Comparison of ENCODE assay signal across 18 cellular contexts in the genomic region with DNA sequence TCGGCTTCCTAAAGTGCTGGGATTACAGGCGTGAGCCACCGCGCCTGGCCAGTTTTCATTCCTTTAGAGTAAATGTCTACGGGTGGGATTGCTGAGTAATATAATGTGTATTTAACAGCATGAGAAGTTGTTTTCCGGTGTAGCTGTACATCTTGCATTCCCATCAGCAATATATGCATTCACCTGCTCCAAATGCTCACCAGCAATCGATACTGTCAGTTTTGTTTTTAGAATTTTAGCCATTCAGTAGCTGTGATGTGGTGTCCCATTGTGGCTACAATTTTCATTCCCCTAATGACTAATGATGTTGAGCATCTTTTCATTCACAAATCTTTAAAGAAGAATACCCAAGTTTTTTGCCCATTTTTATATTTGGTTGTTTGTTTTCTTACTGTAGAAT.
DNase-seq lines count a peak whose midpoint lies in the region; ATAC-seq and TF ChIP-seq lines count a peak whose summit lies in the region.
"Had no signal": no experiment of that assay in that cellular context is flagged by ENCODE, and none has a peak within 500 bp of the region (broad histone marks: within the 10 kb centered on the region; RNA-seq: fewer than 3 reads in every experiment).

No MANE protein-coding gene starts in this region.

- H3K27me3 Mint-ChIP-seq in activated T-helper 17 cell treated with anti-CD3 and anti-CD28 coated beads, Interleukin-2, amount 50 U/mL, for 72 hours = peaks cover 30% of the 10 kb centered on the region
- H3K27me3 Mint-ChIP-seq in chondrocyte (ENCODE audit: low read depth) = peaks cover 25% of the 10 kb centered on the region

- H3K27ac Mint-ChIP-seq in activated T-helper 17 cell treated with anti-CD3 and anti-CD28 coated beads, Interleukin-2, amount 50 U/mL, for 72 hours = no peak overlapping the region
- no peak overlapping the region for H3K27ac Mint-ChIP-seq in chondrocyte (ENCODE audit: unreplicated experiment)

- H3K4me3 Mint-ChIP-seq in activated T-helper 17 cell treated with anti-CD3 and anti-CD28 coated beads, Interleukin-2, amount 50 U/mL, for 72 hours = no peak overlapping the region
- no peak overlapping the region for H3K4me3 Mint-ChIP-seq in chondrocyte (ENCODE audit: unreplicated experiment)

- in situ Hi-C loops in GM13977 (cut with MboI; ENCODE audit: low pct_unique_long_range_greater_than_20kb, low sequenced_read_pairs, unreplicated experiment) = no loop called here
- in situ Hi-C loops in G401 (cut with HindIII; ENCODE audit: low sequenced_read_pairs) = no loop called here
- in situ Hi-C loops in GM13976 (cut with MboI; ENCODE audit: low sequenced_read_pairs, unreplicated experiment) = no loop called here

- peak; percentile 72 for ATAC-seq in GM19035 (IDR thresholded peaks at IDR 0.05; ENCODE audit: unreplicated experiment)
- ATAC-seq in HG02852 (IDR thresholded peaks at IDR 0.05; ENCODE audit: unreplicated experiment) = peak; percentile 86
- ATAC-seq in activated T-helper 17 cell treated with anti-CD3 and anti-CD28 coated beads, Interleukin-2, amount 50 U/mL, for 72 hours (replicated peaks) = peak; percentile 76

- DNase-seq in GM13977 (ENCODE audit: low spot score) (peak; percentile 20), G401 (ENCODE audit: low spot score) (no peak), GM13976 (ENCODE audit: low spot score) (no peak), chondrocyte (ENCODE audit: low spot score) (no peak)
- DNase-seq: DMS 273 treated with DMSO at 0.1 percent for 48 hours, GF-D8, H7, IMR-90, Karpas-422, MG63, NCI-H1092, NCI-H146, NCI-H510A treated with DMSO at 0.1 percent for 48 hours, NCI-H82, PC-9 had no signal

- H3K4me1 Mint-ChIP-seq in activated T-helper 17 cell treated with anti-CD3 and anti-CD28 coated beads, Interleukin-2, amount 50 U/mL, for 72 hours = no peaks in the 10 kb centered on the region
- no peaks in the 10 kb centered on the region for H3K4me1 Mint-ChIP-seq in chondrocyte (ENCODE audit: low read depth)

- TF ChIP-seq CTCF in GM13977 (IDR thresholded peaks at IDR 0.05; ENCODE audit: extremely low read depth, insufficient read depth, missing control alignments) = no peak
- no peak for TF ChIP-seq CTCF in GM13976 (IDR thresholded peaks at IDR 0.05; ENCODE audit: borderline replicate concordance, control extremely low read depth, extremely low read depth, insufficient read depth, missing control alignments)
- no peak for TF ChIP-seq CTCF in chondrocyte (IDR thresholded peaks at IDR 0.05)

- no peaks in the 10 kb centered on the region for H3K9me3 Mint-ChIP-seq in activated T-helper 17 cell treated with anti-CD3 and anti-CD28 coated beads, Interleukin-2, amount 50 U/mL, for 72 hours
- H3K9me3 Mint-ChIP-seq in chondrocyte (ENCODE audit: low read depth) = peaks cover 10% of the 10 kb centered on the region

- no peaks in the 10 kb centered on the region for H3K36me3 Mint-ChIP-seq in activated T-helper 17 cell treated with anti-CD3 and anti-CD28 coated beads, Interleukin-2, amount 50 U/mL, for 72 hours (ENCODE audit: low read depth)
- no peaks in the 10 kb centered on the region for H3K36me3 Mint-ChIP-seq in chondrocyte (ENCODE audit: low read depth)
